14 cellular contexts compared by ENCODE assay signal in genomic region chr2:45261746-45262145, GRCh38.
"Had no signal": no experiment of that assay in that cellular context is flagged by ENCODE, and none has a peak within 500 bp of the region (broad histone marks: within the 10 kb centered on the region; RNA-seq: fewer than 3 reads in every experiment).

No MANE protein-coding gene starts in this region.

- H3K4me3 ChIP-seq: left lung, mucosa of descending colon had no signal

- H3K4me1 ChIP-seq: left lung had no signal

- H3K9me3 ChIP-seq: left lung, mucosa of descending colon, neutrophil had no signal

- ATAC-seq: activated T-helper 17 cell treated with anti-CD3 and anti-CD28 coated beads, Interleukin-2, amount 50 U/mL, for 72 hours; left lung; mucosa of descending colon; naive thymus-derived CD8-positive, alpha-beta T cell; stimulated activated naive CD8-positive, alpha-beta T cell treated with anti-CD3 and anti-CD28 coated beads, Interleukin-15, Interleukin-2, amounts not matched to agents 100 U/mL and 50 U/mL, for 24 hours had no signal

- H3K4me1 Mint-ChIP-seq: activated naive CD4-positive, alpha-beta T cell treated with anti-CD3 and anti-CD28 coated beads, Interleukin-2, amount 10 ng/mL, durations not matched to agents 7 days and 5 days; activated T-helper 17 cell treated with anti-CD3 and anti-CD28 coated beads, Interleukin-2, amount 50 U/mL, for 72 hours had no signal

- DNase-seq: activated CD4-positive, alpha-beta T cell treated with anti-CD3 and anti-CD28 coated beads, Interleukin-2, amount 50 U/mL, for 48 hours; activated naive CD4-positive, alpha-beta T cell treated with anti-CD3 and anti-CD28 coated beads, Interleukin-2, amount 10 ng/mL, durations not matched to agents 7 days and 5 days; erythroblast; left lung; mammary epithelial cell; mucosa of descending colon; naive thymus-derived CD8-positive, alpha-beta T cell; retina; stimulated activated CD4-positive, alpha-beta T cell treated with anti-CD3 and anti-CD28 coated beads, Interleukin-15, amount 100 ng/mL, for 24 hours; stimulated activated CD4-positive, alpha-beta T cell treated with anti-CD3 and anti-CD28 coated beads, Interleukin-4, amount 100 ng/mL, for 24 hours; stimulated activated naive CD8-positive, alpha-beta T cell treated with anti-CD3 and anti-CD28 coated beads, Interleukin-15, Interleukin-2, amounts not matched to agents 100 U/mL and 50 U/mL, for 24 hours had no signal

- H3K27ac Mint-ChIP-seq: activated naive CD4-positive, alpha-beta T cell treated with anti-CD3 and anti-CD28 coated beads, Interleukin-2, amount 10 ng/mL, durations not matched to agents 7 days and 5 days; activated T-helper 17 cell treated with anti-CD3 and anti-CD28 coated beads, Interleukin-2, amount 50 U/mL, for 72 hours; endodermal cell had no signal

- H3K36me3 Mint-ChIP-seq: activated naive CD4-positive, alpha-beta T cell treated with anti-CD3 and anti-CD28 coated beads, Interleukin-2, amount 10 ng/mL, durations not matched to agents 7 days and 5 days; naive thymus-derived CD8-positive, alpha-beta T cell had no signal

- H3K9me3 Mint-ChIP-seq: activated naive CD4-positive, alpha-beta T cell treated with anti-CD3 and anti-CD28 coated beads, Interleukin-2, amount 10 ng/mL, durations not matched to agents 7 days and 5 days; endodermal cell; naive thymus-derived CD8-positive, alpha-beta T cell had no signal

- H3K4me3 Mint-ChIP-seq: activated naive CD4-positive, alpha-beta T cell treated with anti-CD3 and anti-CD28 coated beads, Interleukin-2, amount 10 ng/mL, durations not matched to agents 7 days and 5 days; activated T-helper 17 cell treated with anti-CD3 and anti-CD28 coated beads, Interleukin-2, amount 50 U/mL, for 72 hours; endodermal cell; naive thymus-derived CD8-positive, alpha-beta T cell had no signal

- H3K27ac ChIP-seq: left lung, neutrophil had no signal

- H3K36me3 ChIP-seq: left lung, neutrophil had no signal
